Comparison of ENCODE assay signal across 22 cellular contexts in genomic region chr2:37631292-37631691, GRCh38. TPM values are rescaled to one million over a fixed set of nuclear protein-coding genes. Genes with fewer than 3 reads are reported as not detected.
DNase-seq lines count a peak whose midpoint lies in the region; ATAC-seq, FAIRE-seq and TF ChIP-seq lines count a peak whose summit lies in the region.
"Had no signal": no experiment of that assay in that cellular context is flagged by ENCODE, and none has a peak within 500 bp of the region (broad histone marks: within the 10 kb centered on the region; RNA-seq: fewer than 3 reads in every experiment).

No MANE protein-coding gene starts in this region.

- peaks cover 45% of the 10 kb centered on the region for H3K4me1 ChIP-seq in GM12878 (ENCODE audit: control insufficient read depth, insufficient read depth, low read length)
- H3K4me1 ChIP-seq: prostate gland, uterus had no signal

- H3K9ac ChIP-seq in GM12878 (ENCODE audit: control insufficient read depth, insufficient read depth, low read length) = no peak overlapping the region

- TF ChIP-seq CTCF in GM12878 (IDR thresholded peaks at IDR 0.05 in 2 of 3, conservative IDR thresholded peaks at IDR 0.05 in 1 of 3; ENCODE audit: control insufficient read depth in 2 of 3, extremely low read depth in 1 of 3, insufficient read depth in 1 of 3, low read depth in 3 of 3, low read length in 3 of 3) = no peak
- no peak for TF ChIP-seq CTCF in lower leg skin (IDR thresholded peaks at IDR 0.05)
- no peak for TF ChIP-seq CTCF in GM20000 (IDR thresholded peaks at IDR 0.05; ENCODE audit: extremely low read depth, missing control alignments)

- no peak for TF ChIP-seq RAD21 in GM12878 (IDR thresholded peaks at IDR 0.05; ENCODE audit: insufficient read depth, low read depth, low read length)

- H3K4me3 ChIP-seq in GM12878 (no peak overlapping the region), lower leg skin (ENCODE audit: low read depth, poor library complexity, severe bottlenecking) (no peak overlapping the region)
- H3K4me3 ChIP-seq: ascending aorta, prostate gland, smooth muscle cell, uterus had no signal

- H3K4me1 Mint-ChIP-seq in stimulated activated effector memory CD8-positive, alpha-beta T cell treated with anti-CD3 and anti-CD28 coated beads, Interleukin-12 subunit alpha, Interleukin-12 subunit beta, amount 100 ng/mL, for 72 hours = peaks cover 81% of the 10 kb centered on the region

- no peaks in the 10 kb centered on the region for H3K27me3 ChIP-seq in GM12878 (replicated peaks in 1 of 2; ENCODE audit: control insufficient read depth in 2 of 2, insufficient read depth in 2 of 2, low read length in 1 of 2)
- H3K27me3 ChIP-seq: ascending aorta, uterus had no signal

- no peaks in the 10 kb centered on the region for H3K9me3 Mint-ChIP-seq in stimulated activated effector memory CD8-positive, alpha-beta T cell treated with anti-CD3 and anti-CD28 coated beads, Interleukin-12 subunit alpha, Interleukin-12 subunit beta, amount 100 ng/mL, for 72 hours
- H3K9me3 Mint-ChIP-seq: activated naive CD4-positive, alpha-beta T cell treated with anti-CD3 and anti-CD28 coated beads, Interleukin-2, amount 10 ng/mL, durations not matched to agents 7 days and 5 days; CD4-positive, alpha-beta memory T cell had no signal

- peaks cover 48% of the 10 kb centered on the region for H3K79me2 ChIP-seq in GM12878 (ENCODE audit: control insufficient read depth, insufficient read depth, low read length)

- CTCF ChIA-PET in GM12878 (lab: Yijun Ruan, JAX) = no interaction called here

- POLR2A ChIA-PET in GM12878 (lab: Charles Lee) = no interaction called here

- no peak for TF ChIP-seq EP300 in GM12878 (IDR thresholded peaks at IDR 0.05; ENCODE audit: borderline replicate concordance in 1 of 2, control insufficient read depth in 1 of 2, low read depth in 2 of 2, low read length in 2 of 2)

- no peak for FAIRE-seq in GM12878 (lab: Jason Lieb, UNC)
- FAIRE-seq: kidney, TTC549 had no signal

- H3K27ac ChIP-seq in GM12878 (ENCODE audit: control insufficient read depth, insufficient read depth) = peak overlapping the region; percentile 20; the same call in 1 of the 2 replicates
- H3K27ac ChIP-seq: ascending aorta, prostate gland, uterus had no signal

- ATAC-seq in left ventricle myocardium superior (peak; percentile 25), GM12878 (no peak)
- no peak for ATAC-seq in stimulated activated effector memory CD8-positive, alpha-beta T cell treated with anti-CD3 and anti-CD28 coated beads, Interleukin-12 subunit alpha, Interleukin-12 subunit beta, amount 100 ng/mL, for 72 hours
- ATAC-seq: PC-3 had no signal

- in situ Hi-C loops in GM12878 (cut with MboI) = no loop called here

- H4K20me1 ChIP-seq in GM12878 (ENCODE audit: control insufficient read depth, insufficient read depth) = no peaks in the 10 kb centered on the region

- intact Hi-C loops in left ventricle myocardium superior (cut with micrococcal nuclease) (no loop called here), cardiac septum (cut with DNase I) (no loop called here), GM12878 (cut with micrococcal nuclease; ENCODE audit: unreplicated experiment) (no loop called here), lower leg skin (cut with DNase I; ENCODE audit: low total_unique reads) (no loop called here)

- 64% methylated on average over 2 of the region's 2 CpGs for WGBS in GM12878 (ENCODE audit: insufficient coverage, insufficient replicate concordance, low lambda C conversion rate, missing lambda C conversion rate)
- 91 to 97% methylated on average over 2 of the region's 2 CpGs for WGBS in lower leg skin, 2 donors

- H3K4me2 ChIP-seq in GM12878 (ENCODE audit: control insufficient read depth, insufficient read depth) = peak overlapping the region; percentile 28; the same call in 1 of the 2 replicates
- H3K4me2 ChIP-seq: smooth muscle cell had no signal

- no peak for TF ChIP-seq POLR2A in GM12878 (IDR thresholded peaks at IDR 0.05; ENCODE audit: low read depth, low read length)
- TF ChIP-seq POLR2A in lower leg skin (IDR thresholded peaks at IDR 0.05) = no peak

- H3K27ac Mint-ChIP-seq in stimulated activated effector memory CD8-positive, alpha-beta T cell treated with anti-CD3 and anti-CD28 coated beads, Interleukin-12 subunit alpha, Interleukin-12 subunit beta, amount 100 ng/mL, for 72 hours = no peak overlapping the region
- H3K27ac Mint-ChIP-seq: activated naive CD4-positive, alpha-beta T cell treated with anti-CD3 and anti-CD28 coated beads, Interleukin-2, amount 10 ng/mL, durations not matched to agents 7 days and 5 days had no signal

- DNase-seq in left ventricle myocardium superior = no peak
- no peak for DNase-seq in cardiac septum (ENCODE audit: low spot score)
- DNase-seq in NCI-H2196 (lab: John Stamatoyannopoulos, UW; ENCODE audit: unreplicated experiment) = peak; percentile 34
- DNase-seq in GM12878 (ENCODE audit: low read depth, low spot score) = no peak
- DNase-seq in stimulated activated effector memory CD8-positive, alpha-beta T cell treated with anti-CD3 and anti-CD28 coated beads, Interleukin-12 subunit alpha, Interleukin-12 subunit beta, amount 100 ng/mL, for 72 hours (ENCODE audit: low spot score in 2 of 2) = no peak
- DNase-seq in lower leg skin (ENCODE audit: low spot score in 2 of 2) = no peak
- no peak for DNase-seq in GM20000 (ENCODE audit: low spot score)
- DNase-seq in activated T-cell treated with anti-CD3 and anti-CD28 coated beads for 4 hours = no peak
- DNase-seq: activated CD4-positive, alpha-beta T cell treated with anti-CD3 and anti-CD28 coated beads, Interleukin-2, amount 50 U/mL, for 1 hour; activated naive CD4-positive, alpha-beta T cell treated with anti-CD3 and anti-CD28 coated beads, Interleukin-2, amount 10 ng/mL, durations not matched to agents 7 days and 5 days; CD4-positive, alpha-beta memory T cell; KBM-7; kidney; NCI-H1048; NCI-H446 treated with DMSO at 0.1 percent for 48 hours; PC-3; stimulated activated CD4-positive, alpha-beta T cell treated with anti-CD3 and anti-CD28 coated beads, Interleukin-4, amount 100 ng/mL, for 24 hours; uterus had no signal

- H3K36me3 ChIP-seq in GM12878 (ENCODE audit: control insufficient read depth in 2 of 2, insufficient read depth in 2 of 2, low read length in 1 of 2) = 0 out of 4 replicates have a peak, but pooled peaks cover 0 to 4% of the 10 kb centered on the region in 2 experiments
- H3K36me3 ChIP-seq: ascending aorta, prostate gland, uterus had no signal

- peak overlapping the region; percentile 5 for H3K4me3 Mint-ChIP-seq in stimulated activated effector memory CD8-positive, alpha-beta T cell treated with anti-CD3 and anti-CD28 coated beads, Interleukin-12 subunit alpha, Interleukin-12 subunit beta, amount 100 ng/mL, for 72 hours
- H3K4me3 Mint-ChIP-seq: activated naive CD4-positive, alpha-beta T cell treated with anti-CD3 and anti-CD28 coated beads, Interleukin-2, amount 10 ng/mL, durations not matched to agents 7 days and 5 days had no signal

- SMC1A ChIA-PET in GM12878 (lab: Charles Lee; ENCODE audit: uncharacterized antibody, unreplicated experiment) = interaction anchor here (1.1 to 7.5 kb wide), 4 partner anchors 9 to 81 kb away, joined by 5 to 118 read pairs (median 15); no protein-coding TSS in a partner anchor

- RAD21 ChIA-PET in GM12878 (lab: Charles Lee; ENCODE audit: unreplicated experiment) = interaction anchor here (1.8 to 4.2 kb wide), 2 partner anchors 9 to 21 kb away, joined by 6 to 36 read pairs; no protein-coding TSS in a partner anchor

- no peak overlapping the region; the same call in 1 of the 2 replicates for H2AFZ ChIP-seq in GM12878 (ENCODE audit: control insufficient read depth, low read depth, low read length)

- peaks cover 16% of the 10 kb centered on the region for H3K36me3 Mint-ChIP-seq in stimulated activated effector memory CD8-positive, alpha-beta T cell treated with anti-CD3 and anti-CD28 coated beads, Interleukin-12 subunit alpha, Interleukin-12 subunit beta, amount 100 ng/mL, for 72 hours

- BruUV-seq in GM12878 (replicated peaks; lab: Mats Ljungman, UMichigan) = no TSS peak

- H3K9me3 ChIP-seq in GM12878 (replicated peaks; ENCODE audit: control insufficient read depth, insufficient read depth, low read length) = no peaks in the 10 kb centered on the region; the same call in 2 of the 3 replicates
- H3K9me3 ChIP-seq: ascending aorta, prostate gland, uterus had no signal

TF ChIP-seq in GM12878, 131 proteins besides CTCF, POLR2A, EP300 and RAD21:
- TF ChIP-seq RUNX3 (IDR thresholded peaks at IDR 0.05; ENCODE audit: low read length) = peak; percentile 36; the same call in 1 of the 2 replicates
- TF ChIP-seq USF2 (IDR thresholded peaks at IDR 0.05; ENCODE audit: borderline replicate concordance, low read depth, low read length) = no peak

RNA-seq across cellular contexts. Expression of gene CDC42EP3, which starts 40.1 kb away (rescaled TPM):
- 89.5 TPM for total RNA-seq in left ventricle myocardium superior
- 194 TPM for total RNA-seq in cardiac septum
- 36.3 and 37.4 TPM in 2 replicates for total RNA-seq in GM12878 (2013; cell fraction: nucleolus; rRNA removed)
- total RNA-seq in GM12878 (2014; rRNA removed) = 36.2 and 36.9 TPM in 2 replicates
- 44.6 and 46.5 TPM in 2 replicates for total RNA-seq in GM12878 (2014; rRNA removed; fragmentation: Illumina TruSeq; extraction: Trizol)
- total RNA-seq in GM12878 (2021) = 63.1 and 67.6 TPM in 2 replicates
- 8.8 TPM for polyA plus RNA-seq in GM12878 (2011; ENCODE audit: low read depth)
- 47.3 and 47.4 TPM in 2 replicates for polyA plus RNA-seq in GM12878 (2011; rRNA removed)
- polyA plus RNA-seq in GM12878 (2011; cell fraction: cytosol; rRNA removed) = 51.0 and 62.8 TPM in 2 replicates
- polyA plus RNA-seq in GM12878 (2011; cell fraction: nucleus; rRNA removed) = 33.6 and 47.7 TPM in 2 replicates
- 13.6 and 28.5 TPM in 2 replicates for polyA plus RNA-seq in GM12878 (2012)
- 86.9 and 109 TPM in 2 replicates for polyA plus RNA-seq in GM12878 (2014; fragmentation: Illumina TruSeq; extraction: Trizol)
- 10 to 100 TPM; 11.8 to 16.1 TPM for polyA plus RNA-seq in GM12878 (2014; fragmentation: Nextera tagmentation; extraction: Ambion mirVana)
- polyA plus RNA-seq in GM12878 (2014; rRNA removed) = 59.1 and 61.4 TPM in 2 replicates
- polyA plus RNA-seq in GM12878 (2016; fragmentation: Nextera tagmentation; extraction: Ambion mirVana) = 10 to 100 TPM; 58.4 to 66.1 TPM
- 32.6 and 52.1 TPM in 2 replicates for polyA minus RNA-seq in GM12878 (2011; rRNA and poly(A)+ RNA removed)
- 18.0 and 24.0 TPM in 2 replicates for polyA minus RNA-seq in GM12878 (2011; cell fraction: cytosol; rRNA and poly(A)+ RNA removed)
- polyA minus RNA-seq in GM12878 (2011; cell fraction: nucleus; rRNA and poly(A)+ RNA removed) = 19.7 and 24.1 TPM in 2 replicates
- 10 to 100 TPM; 14.0 to 42.6 (median 28.7) TPM for total RNA-seq in lower leg skin
